Comparison of ENCODE assay signal across 1 cellular context in genomic region chr16:89478576-89479221, GRCh38.
TF ChIP-seq lines count a peak whose summit lies in the region.

No MANE protein-coding gene starts in this region.

TF ChIP-seq in HepG2, 621 proteins besides CTCF, POLR2A, EP300 and RAD21 (continued from another document and continues in another):
- TF ChIP-seq, protein P1, sequence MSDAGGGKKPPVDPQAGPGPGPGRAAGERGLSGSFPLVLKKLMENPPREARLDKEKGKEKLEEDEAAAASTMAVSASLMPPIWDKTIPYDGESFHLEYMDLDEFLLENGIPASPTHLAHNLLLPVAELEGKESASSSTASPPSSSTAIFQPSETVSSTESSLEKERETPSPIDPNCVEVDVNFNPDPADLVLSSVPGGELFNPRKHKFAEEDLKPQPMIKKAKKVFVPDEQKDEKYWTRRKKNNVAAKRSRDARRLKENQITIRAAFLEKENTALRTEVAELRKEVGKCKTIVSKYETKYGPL (CRISPR knock-in tag; IDR thresholded peaks at IDR 0.05) = no peak
- TF ChIP-seq, protein P2, sequence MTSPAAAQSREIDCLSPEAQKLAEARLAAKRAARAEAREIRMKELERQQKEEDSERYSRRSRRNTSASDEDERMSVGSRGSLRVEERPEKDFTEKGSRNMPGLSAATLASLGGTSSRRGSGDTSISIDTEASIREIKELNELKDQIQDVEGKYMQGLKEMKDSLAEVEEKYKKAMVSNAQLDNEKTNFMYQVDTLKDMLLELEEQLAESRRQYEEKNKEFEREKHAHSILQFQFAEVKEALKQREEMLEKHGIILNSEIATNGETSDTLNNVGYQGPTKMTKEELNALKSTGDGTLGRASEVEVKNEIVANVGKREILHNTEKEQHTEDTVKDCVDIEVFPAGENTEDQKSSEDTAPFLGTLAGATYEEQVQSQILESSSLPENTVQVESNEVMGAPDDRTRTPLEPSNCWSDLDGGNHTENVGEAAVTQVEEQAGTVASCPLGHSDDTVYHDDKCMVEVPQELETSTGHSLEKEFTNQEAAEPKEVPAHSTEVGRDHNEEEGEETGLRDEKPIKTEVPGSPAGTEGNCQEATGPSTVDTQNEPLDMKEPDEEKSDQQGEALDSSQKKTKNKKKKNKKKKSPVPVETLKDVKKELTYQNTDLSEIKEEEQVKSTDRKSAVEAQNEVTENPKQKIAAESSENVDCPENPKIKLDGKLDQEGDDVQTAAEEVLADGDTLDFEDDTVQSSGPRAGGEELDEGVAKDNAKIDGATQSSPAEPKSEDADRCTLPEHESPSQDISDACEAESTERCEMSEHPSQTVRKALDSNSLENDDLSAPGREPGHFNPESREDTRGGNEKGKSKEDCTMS (CRISPR knock-in tag; conservative IDR thresholded peaks at IDR 0.05) = no peak
- no peak for TF ChIP-seq GMEB2 (CRISPR knock-in tag; IDR thresholded peaks at IDR 0.05; ENCODE audit: low read depth)
- 0 out of 2 replicates have a peak, but pooled peaks have one; percentile 11 for TF ChIP-seq ZZZ3 (CRISPR knock-in tag; IDR thresholded peaks at IDR 0.05; ENCODE audit: borderline replicate concordance)
- no peak for TF ChIP-seq REL (CRISPR knock-in tag; conservative IDR thresholded peaks at IDR 0.05)
- TF ChIP-seq, protein P3, sequence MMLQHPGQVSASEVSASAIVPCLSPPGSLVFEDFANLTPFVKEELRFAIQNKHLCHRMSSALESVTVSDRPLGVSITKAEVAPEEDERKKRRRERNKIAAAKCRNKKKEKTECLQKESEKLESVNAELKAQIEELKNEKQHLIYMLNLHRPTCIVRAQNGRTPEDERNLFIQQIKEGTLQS (CRISPR knock-in tag; IDR thresholded peaks at IDR 0.05) = peak; percentile 79
- TF ChIP-seq, protein P4, sequence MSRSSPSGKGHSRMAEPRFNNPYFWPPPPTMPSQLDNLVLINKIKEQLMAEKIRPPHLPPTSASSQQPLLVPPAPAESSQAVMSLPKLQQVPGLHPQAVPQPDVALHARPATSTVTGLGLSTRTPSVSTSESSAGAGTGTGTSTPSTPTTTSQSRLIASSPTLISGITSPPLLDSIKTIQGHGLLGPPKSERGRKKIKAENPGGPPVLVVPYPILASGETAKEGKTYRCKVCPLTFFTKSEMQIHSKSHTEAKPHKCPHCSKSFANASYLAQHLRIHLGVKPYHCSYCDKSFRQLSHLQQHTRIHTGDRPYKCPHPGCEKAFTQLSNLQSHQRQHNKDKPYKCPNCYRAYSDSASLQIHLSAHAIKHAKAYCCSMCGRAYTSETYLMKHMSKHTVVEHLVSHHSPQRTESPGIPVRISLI (CRISPR knock-in tag; IDR thresholded peaks at IDR 0.05; ENCODE audit: borderline replicate concordance) = no peak; the same call in 1 of the 2 replicates
- TF ChIP-seq ZNF550 (CRISPR knock-in tag; IDR thresholded peaks at IDR 0.05; ENCODE audit: borderline replicate concordance) = no peak
- TF ChIP-seq CBX2 (IDR thresholded peaks at IDR 0.05; ENCODE audit: low read depth, low read length) = no peak
- TF ChIP-seq CBX2 (CRISPR knock-in tag; IDR thresholded peaks at IDR 0.05; ENCODE audit: low read depth) = no peak
- no peak for TF ChIP-seq ZBTB42 (CRISPR knock-in tag; IDR thresholded peaks at IDR 0.05)
- TF ChIP-seq NFAT5 (CRISPR knock-in tag; IDR thresholded peaks at IDR 0.05) = no peak
- TF ChIP-seq ERF (CRISPR knock-in tag; IDR thresholded peaks at IDR 0.05) = 0 out of 2 replicates have a peak, but pooled peaks have one; percentile 26
- TF ChIP-seq ELF3 (CRISPR knock-in tag; IDR thresholded peaks at IDR 0.05) = no peak
- TF ChIP-seq TAF1 (CRISPR knock-in tag; IDR thresholded peaks at IDR 0.05) = no peak; the same call in 1 of the 2 replicates
- TF ChIP-seq ZNF737 (CRISPR knock-in tag; IDR thresholded peaks at IDR 0.05; ENCODE audit: borderline replicate concordance) = no peak
- TF ChIP-seq, protein P5, sequence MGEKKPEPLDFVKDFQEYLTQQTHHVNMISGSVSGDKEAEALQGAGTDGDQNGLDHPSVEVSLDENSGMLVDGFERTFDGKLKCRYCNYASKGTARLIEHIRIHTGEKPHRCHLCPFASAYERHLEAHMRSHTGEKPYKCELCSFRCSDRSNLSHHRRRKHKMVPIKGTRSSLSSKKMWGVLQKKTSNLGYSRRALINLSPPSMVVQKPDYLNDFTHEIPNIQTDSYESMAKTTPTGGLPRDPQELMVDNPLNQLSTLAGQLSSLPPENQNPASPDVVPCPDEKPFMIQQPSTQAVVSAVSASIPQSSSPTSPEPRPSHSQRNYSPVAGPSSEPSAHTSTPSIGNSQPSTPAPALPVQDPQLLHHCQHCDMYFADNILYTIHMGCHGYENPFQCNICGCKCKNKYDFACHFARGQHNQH (CRISPR knock-in tag; IDR thresholded peaks at IDR 0.05) = 0 out of 2 replicates have a peak, but pooled peaks have one; percentile 26
- TF ChIP-seq JUN (CRISPR knock-in tag; IDR thresholded peaks at IDR 0.05) = peak; percentile 84
- TF ChIP-seq, protein P6, sequence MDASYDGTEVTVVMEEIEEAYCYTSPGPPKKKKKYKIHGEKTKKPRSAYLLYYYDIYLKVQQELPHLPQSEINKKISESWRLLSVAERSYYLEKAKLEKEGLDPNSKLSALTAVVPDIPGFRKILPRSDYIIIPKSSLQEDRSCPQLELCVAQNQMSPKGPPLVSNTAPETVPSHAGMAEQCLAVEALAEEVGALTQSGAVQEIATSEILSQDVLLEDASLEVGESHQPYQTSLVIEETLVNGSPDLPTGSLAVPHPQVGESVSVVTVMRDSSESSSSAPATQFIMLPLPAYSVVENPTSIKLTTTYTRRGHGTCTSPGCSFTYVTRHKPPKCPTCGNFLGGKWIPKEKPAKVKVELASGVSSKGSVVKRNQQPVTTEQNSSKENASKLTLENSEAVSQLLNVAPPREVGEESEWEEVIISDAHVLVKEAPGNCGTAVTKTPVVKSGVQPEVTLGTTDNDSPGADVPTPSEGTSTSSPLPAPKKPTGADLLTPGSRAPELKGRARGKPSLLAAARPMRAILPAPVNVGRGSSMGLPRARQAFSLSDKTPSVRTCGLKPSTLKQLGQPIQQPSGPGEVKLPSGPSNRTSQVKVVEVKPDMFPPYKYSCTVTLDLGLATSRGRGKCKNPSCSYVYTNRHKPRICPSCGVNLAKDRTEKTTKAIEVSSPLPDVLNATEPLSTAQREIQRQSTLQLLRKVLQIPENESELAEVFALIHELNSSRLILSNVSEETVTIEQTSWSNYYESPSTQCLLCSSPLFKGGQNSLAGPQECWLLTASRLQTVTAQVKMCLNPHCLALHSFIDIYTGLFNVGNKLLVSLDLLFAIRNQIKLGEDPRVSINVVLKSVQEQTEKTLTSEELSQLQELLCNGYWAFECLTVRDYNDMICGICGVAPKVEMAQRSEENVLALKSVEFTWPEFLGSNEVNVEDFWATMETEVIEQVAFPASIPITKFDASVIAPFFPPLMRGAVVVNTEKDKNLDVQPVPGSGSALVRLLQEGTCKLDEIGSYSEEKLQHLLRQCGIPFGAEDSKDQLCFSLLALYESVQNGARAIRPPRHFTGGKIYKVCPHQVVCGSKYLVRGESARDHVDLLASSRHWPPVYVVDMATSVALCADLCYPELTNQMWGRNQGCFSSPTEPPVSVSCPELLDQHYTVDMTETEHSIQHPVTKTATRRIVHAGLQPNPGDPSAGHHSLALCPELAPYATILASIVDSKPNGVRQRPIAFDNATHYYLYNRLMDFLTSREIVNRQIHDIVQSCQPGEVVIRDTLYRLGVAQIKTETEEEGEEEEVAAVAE (CRISPR knock-in tag; IDR thresholded peaks at IDR 0.05; ENCODE audit: borderline replicate concordance) = 0 out of 2 replicates have a peak, but pooled peaks have one; percentile 59
- TF ChIP-seq GZF1 (CRISPR knock-in tag; IDR thresholded peaks at IDR 0.05) = no peak
- TF ChIP-seq ZNF781 (CRISPR knock-in tag; IDR thresholded peaks at IDR 0.05; ENCODE audit: borderline replicate concordance, not compliant biosample characterization) = no peak
- peak; percentile 70 for TF ChIP-seq FOXA3 (CRISPR knock-in tag; IDR thresholded peaks at IDR 0.05)
- TF ChIP-seq NPAS2 (CRISPR knock-in tag; IDR thresholded peaks at IDR 0.05; ENCODE audit: borderline replicate concordance) = no peak
- TF ChIP-seq, protein P7, sequence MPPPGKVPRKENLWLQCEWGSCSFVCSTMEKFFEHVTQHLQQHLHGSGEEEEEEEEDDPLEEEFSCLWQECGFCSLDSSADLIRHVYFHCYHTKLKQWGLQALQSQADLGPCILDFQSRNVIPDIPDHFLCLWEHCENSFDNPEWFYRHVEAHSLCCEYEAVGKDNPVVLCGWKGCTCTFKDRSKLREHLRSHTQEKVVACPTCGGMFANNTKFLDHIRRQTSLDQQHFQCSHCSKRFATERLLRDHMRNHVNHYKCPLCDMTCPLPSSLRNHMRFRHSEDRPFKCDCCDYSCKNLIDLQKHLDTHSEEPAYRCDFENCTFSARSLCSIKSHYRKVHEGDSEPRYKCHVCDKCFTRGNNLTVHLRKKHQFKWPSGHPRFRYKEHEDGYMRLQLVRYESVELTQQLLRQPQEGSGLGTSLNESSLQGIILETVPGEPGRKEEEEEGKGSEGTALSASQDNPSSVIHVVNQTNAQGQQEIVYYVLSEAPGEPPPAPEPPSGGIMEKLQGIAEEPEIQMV (CRISPR knock-in tag; IDR thresholded peaks at IDR 0.05; ENCODE audit: low read depth) = no peak
- TF ChIP-seq TCF7 (IDR thresholded peaks at IDR 0.05; ENCODE audit: low read depth) = peak; percentile 28; the same call in 1 of the 2 replicates
- TF ChIP-seq ZMAT5 (CRISPR knock-in tag; IDR thresholded peaks at IDR 0.05; ENCODE audit: borderline replicate concordance, low read depth) = no peak
- TF ChIP-seq, protein P8, sequence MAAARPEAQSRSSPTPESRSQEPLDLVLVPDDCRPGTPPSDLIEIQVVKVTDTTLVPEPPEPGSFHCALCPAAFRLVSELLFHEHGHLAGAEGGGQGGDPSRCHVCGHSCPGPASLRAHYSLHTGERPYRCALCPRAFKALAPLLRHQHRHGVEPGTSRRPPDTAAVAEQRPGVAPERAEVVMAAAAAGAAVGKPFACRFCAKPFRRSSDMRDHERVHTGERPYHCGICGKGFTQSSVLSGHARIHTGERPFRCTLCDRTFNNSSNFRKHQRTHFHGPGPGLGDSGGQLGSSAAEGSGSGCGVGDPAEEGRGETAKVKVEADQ (CRISPR knock-in tag; IDR thresholded peaks at IDR 0.05; ENCODE audit: borderline replicate concordance) = no peak
- no peak for TF ChIP-seq STAG1 (CRISPR knock-in tag; IDR thresholded peaks at IDR 0.05)
- no peak for TF ChIP-seq ZNF234 (CRISPR knock-in tag; conservative IDR thresholded peaks at IDR 0.05)
- TF ChIP-seq NR2F6 (IDR thresholded peaks at IDR 0.05) = no peak
- no peak for TF ChIP-seq NR2F6 (CRISPR knock-in tag; IDR thresholded peaks at IDR 0.05)
- TF ChIP-seq PHF21A (CRISPR knock-in tag; IDR thresholded peaks at IDR 0.05) = no peak
- no peak for TF ChIP-seq ZNF839 (CRISPR knock-in tag; IDR thresholded peaks at IDR 0.05; ENCODE audit: borderline replicate concordance)
- no peak for TF ChIP-seq ZNF850 (CRISPR knock-in tag; conservative IDR thresholded peaks at IDR 0.05)
- TF ChIP-seq ZNF160 (CRISPR knock-in tag; IDR thresholded peaks at IDR 0.05) = no peak
- no peak for TF ChIP-seq MXD1 (CRISPR knock-in tag; IDR thresholded peaks at IDR 0.05)
- no peak for TF ChIP-seq MED8 (CRISPR knock-in tag; IDR thresholded peaks at IDR 0.05; ENCODE audit: insufficient replicate concordance)
- 0 out of 2 replicates have a peak, but pooled peaks have one; percentile 42 for TF ChIP-seq ZMYM2 (CRISPR knock-in tag; IDR thresholded peaks at IDR 0.05)
- no peak for TF ChIP-seq ZNF292 (CRISPR knock-in tag; IDR thresholded peaks at IDR 0.05; ENCODE audit: borderline replicate concordance, low read depth)
- TF ChIP-seq ZNF225 (CRISPR knock-in tag; IDR thresholded peaks at IDR 0.05) = no peak
- TF ChIP-seq SOX6 (IDR thresholded peaks at IDR 0.05) = no peak
- peak; percentile 27 for TF ChIP-seq SOX6 (CRISPR knock-in tag; IDR thresholded peaks at IDR 0.05)
- TF ChIP-seq AGO2 (optimal IDR thresholded peaks at IDR 0.05; ENCODE audit: low read depth, low read length) = no peak
